Comparison of ENCODE assay signal across 8 cellular contexts in genomic region chr10:31927597-31928530, GRCh38. TPM values are rescaled to one million over a fixed set of nuclear protein-coding genes. Genes with fewer than 3 reads are reported as not detected.
A peak's percentile ranks its signal among the peaks of the same experiment; 100 is the strongest.
DNase-seq lines count a peak whose midpoint lies in the region; ATAC-seq and TF ChIP-seq lines count a peak whose summit lies in the region.

No MANE protein-coding gene starts in this region.

- H3K36me3 Mint-ChIP-seq in activated T-cell treated with anti-CD3 and anti-CD28 coated beads, Interleukin-2, amount 50 U/mL, for 24 hours (ENCODE audit: low read depth) = peaks cover 1% of the 10 kb centered on the region

- H3K9me3 ChIP-seq in NT2/D1 (ENCODE audit: insufficient read depth, low read length) = no peaks in the 10 kb centered on the region
- H3K9me3 ChIP-seq in mucosa of descending colon = no peaks in the 10 kb centered on the region

- H3K4me1 Mint-ChIP-seq in activated T-cell treated with anti-CD3 and anti-CD28 coated beads, Interleukin-2, amount 50 U/mL, for 24 hours (ENCODE audit: low read depth) = peaks cover 61% of the 10 kb centered on the region
- H3K4me1 Mint-ChIP-seq in stimulated activated naive CD8-positive, alpha-beta T cell treated with anti-CD3 and anti-CD28 coated beads, Interleukin-15, amount 100 ng/mL, for 72 hours = peaks cover 62% of the 10 kb centered on the region

- peak; percentile 39 for ATAC-seq in GM19025 (IDR thresholded peaks at IDR 0.05; ENCODE audit: low read depth, unreplicated experiment)
- ATAC-seq in HG03196 (IDR thresholded peaks at IDR 0.05; ENCODE audit: unreplicated experiment) = peak; percentile 29
- ATAC-seq in mucosa of descending colon = peak; percentile 58
- peak; percentile 63 for ATAC-seq in stimulated activated naive CD8-positive, alpha-beta T cell treated with anti-CD3 and anti-CD28 coated beads, Interleukin-15, amount 100 ng/mL, for 72 hours

- TF ChIP-seq POLR2A in erythroblast (IDR thresholded peaks at IDR 0.05; ENCODE audit: low read length) = no peak

- intact Hi-C loops in mucosa of descending colon (cut with DNase I, micrococcal nuclease) = no loop called here

- no peaks in the 10 kb centered on the region for H3K36me3 ChIP-seq in NT2/D1 (ENCODE audit: insufficient read depth, insufficient read length, low read length)
- no peaks in the 10 kb centered on the region for H3K36me3 ChIP-seq in mucosa of descending colon (ENCODE audit: low read depth)

- H3K4me1 ChIP-seq in NT2/D1 (ENCODE audit: insufficient read depth, insufficient read length) = no peaks in the 10 kb centered on the region
- peaks cover 12% of the 10 kb centered on the region for H3K4me1 ChIP-seq in mucosa of descending colon (ENCODE audit: low read depth)

- DNase-seq in Ammon's horn (ENCODE audit: low spot score) (peak; percentile 54), NT2/D1 (ENCODE audit: low read depth, low spot score) (no peak), erythroblast (lab: John Stamatoyannopoulos, UW) (peak; percentile 73 to 78), mucosa of descending colon (peak; percentile 72 to 87 (median 81))
- no peak for DNase-seq in activated T-cell treated with anti-CD3 and anti-CD28 coated beads, Interleukin-2, amount 50 U/mL, for 24 hours
- DNase-seq in stimulated activated naive CD8-positive, alpha-beta T cell treated with anti-CD3 and anti-CD28 coated beads, Interleukin-15, amount 100 ng/mL, for 72 hours = peak; percentile 34 to 45

- H3K9me3 Mint-ChIP-seq in activated T-cell treated with anti-CD3 and anti-CD28 coated beads, Interleukin-2, amount 50 U/mL, for 24 hours = no peaks in the 10 kb centered on the region
- H3K9me3 Mint-ChIP-seq in stimulated activated naive CD8-positive, alpha-beta T cell treated with anti-CD3 and anti-CD28 coated beads, Interleukin-15, amount 100 ng/mL, for 72 hours = no peaks in the 10 kb centered on the region

- peak overlapping the region; percentile 85 for H3K4me3 Mint-ChIP-seq in activated T-cell treated with anti-CD3 and anti-CD28 coated beads, Interleukin-2, amount 50 U/mL, for 24 hours
- peak overlapping the region; percentile 93 to 96 for H3K4me3 Mint-ChIP-seq in stimulated activated naive CD8-positive, alpha-beta T cell treated with anti-CD3 and anti-CD28 coated beads, Interleukin-15, amount 100 ng/mL, for 72 hours

- TF ChIP-seq CTCF in mucosa of descending colon (IDR thresholded peaks at IDR 0.05) = no peak

- H3K27me3 Mint-ChIP-seq in activated T-cell treated with anti-CD3 and anti-CD28 coated beads, Interleukin-2, amount 50 U/mL, for 24 hours = no peaks in the 10 kb centered on the region
- no peaks in the 10 kb centered on the region for H3K27me3 Mint-ChIP-seq in stimulated activated naive CD8-positive, alpha-beta T cell treated with anti-CD3 and anti-CD28 coated beads, Interleukin-15, amount 100 ng/mL, for 72 hours

- H3K27me3 ChIP-seq in NT2/D1 (ENCODE audit: insufficient read depth, insufficient read length) = no peaks in the 10 kb centered on the region

- H3K4me3 ChIP-seq in NT2/D1 (ENCODE audit: insufficient read length, low read depth) (peak overlapping the region; percentile 78), mucosa of descending colon (peak overlapping the region; percentile 75)

- H3K9ac ChIP-seq in NT2/D1 (ENCODE audit: insufficient read length, low read depth) = peak overlapping the region; percentile 95

- H3K27ac Mint-ChIP-seq in activated T-cell treated with anti-CD3 and anti-CD28 coated beads, Interleukin-2, amount 50 U/mL, for 24 hours = peak overlapping the region; percentile 86
- peak overlapping the region; percentile 19 to 78 for H3K27ac Mint-ChIP-seq in stimulated activated naive CD8-positive, alpha-beta T cell treated with anti-CD3 and anti-CD28 coated beads, Interleukin-15, amount 100 ng/mL, for 72 hours

RNA-seq across cellular contexts. Expression of gene ARHGAP12, which starts 0.8 kb away (rescaled TPM):
- 10 to 100 TPM; 37.2 to 44.4 (median 44.3) TPM for total RNA-seq in mucosa of descending colon

Comparison
In these comparisons a context has a peak if more than half of its experiments do, and no peak if none do; other contexts are left out.
1. DNase-seq: peak in Ammon's horn (single experiment), erythroblast (2 of 2), mucosa of descending colon (3 of 3) and stimulated activated naive CD8-positive, alpha-beta T cell treated with anti-CD3 and anti-CD28 coated beads, Interleukin-15, amount 100 ng/mL, for 72 hours (2 of 2); none in NT2/D1 (single experiment) and activated T-cell treated with anti-CD3 and anti-CD28 coated beads, Interleukin-2, amount 50 U/mL, for 24 hours (single experiment).
2. Peak in every context shown above with its lines, with median percentiles within 50 percentile points of each other: ATAC-seq.